In the genomic region with DNA sequence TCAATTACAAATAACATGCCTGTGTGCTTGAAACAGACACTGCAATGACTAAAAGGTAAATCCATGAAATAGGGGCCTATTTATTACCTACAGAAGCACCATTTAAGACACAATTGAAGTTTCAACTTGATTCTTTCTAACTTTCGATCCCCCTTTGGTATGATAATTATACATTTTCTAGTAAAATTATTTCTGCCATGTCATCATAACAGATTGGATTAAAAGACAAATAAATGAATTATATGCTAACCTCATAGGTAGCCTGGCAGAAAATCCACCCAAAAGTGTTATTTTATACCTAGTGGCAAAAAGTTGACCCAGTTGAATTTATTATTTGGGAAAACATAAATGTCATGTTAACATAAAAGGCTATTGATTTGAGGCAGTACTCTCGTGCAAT, we compare ENCODE assay signal across 29 cellular contexts.
"Had no signal": no experiment of that assay in that cellular context is flagged by ENCODE, and none has a peak within 500 bp of the region (broad histone marks: within the 10 kb centered on the region; RNA-seq: fewer than 3 reads in every experiment).

No MANE protein-coding gene starts in this region.

- H3K4me3 ChIP-seq: colonic mucosa, coronary artery, dorsolateral prefrontal cortex, esophagus muscularis mucosa, esophagus squamous epithelium, gastrocnemius medialis, gastroesophageal sphincter, heart left ventricle, heart right ventricle, hepatocyte had no signal

- H3K9me3 ChIP-seq: colonic mucosa, esophagus muscularis mucosa, esophagus squamous epithelium, gastrocnemius medialis, gastroesophageal sphincter, heart left ventricle, heart right ventricle had no signal

- H2AFZ ChIP-seq: hepatocyte had no signal

- H3K4me3 Mint-ChIP-seq: dendritic cell treated with granulocyte-macrophage colony-stimulating factor and Interleukin-4, amounts not matched to agents 40 ng/mL and 50 ng/mL, for 4 days; effector memory CD8-positive, alpha-beta T cell; endodermal cell had no signal

- H3K36me3 ChIP-seq: colonic mucosa, esophagus muscularis mucosa, esophagus squamous epithelium, gastrocnemius medialis, gastroesophageal sphincter, heart left ventricle, heart right ventricle had no signal

- H3K4me1 ChIP-seq: colonic mucosa, esophagus muscularis mucosa, esophagus squamous epithelium, foreskin keratinocyte, gastrocnemius medialis, gastroesophageal sphincter, heart left ventricle, heart right ventricle had no signal

- DNase-seq: colonic mucosa; cortex of kidney; dermis blood vessel endothelial cell; dorsolateral prefrontal cortex; effector CD4-positive, alpha-beta T cell; effector CD8-positive, alpha-beta T cell; effector memory CD4-positive, alpha-beta T cell; effector memory CD8-positive, alpha-beta T cell; endodermal cell; erythroblast; esophagus squamous epithelium; foreskin fibroblast; foreskin keratinocyte; foreskin melanocyte; gastrocnemius medialis; glutamatergic neuron; head of caudate nucleus; heart left ventricle; heart right ventricle had no signal

- H3K27ac ChIP-seq: colonic mucosa, coronary artery, epithelial cell of prostate, esophagus muscularis mucosa, esophagus squamous epithelium, foreskin keratinocyte, gastrocnemius medialis, gastroesophageal sphincter, heart left ventricle, heart right ventricle, hepatocyte had no signal

- FAIRE-seq: endometrium, endothelial cell of umbilical vein, frontal cortex had no signal

- H3K27ac Mint-ChIP-seq: dendritic cell treated with granulocyte-macrophage colony-stimulating factor and Interleukin-4, amounts not matched to agents 40 ng/mL and 50 ng/mL, for 4 days; effector memory CD8-positive, alpha-beta T cell; endodermal cell had no signal

- H3K27me3 Mint-ChIP-seq: dendritic cell treated with granulocyte-macrophage colony-stimulating factor and Interleukin-4, amounts not matched to agents 40 ng/mL and 50 ng/mL, for 4 days; effector memory CD8-positive, alpha-beta T cell had no signal

- H3K4me1 Mint-ChIP-seq: endodermal cell had no signal

- H3K27me3 ChIP-seq: colonic mucosa, dorsolateral prefrontal cortex, esophagus muscularis mucosa, esophagus squamous epithelium, foreskin keratinocyte, gastrocnemius medialis, gastroesophageal sphincter, heart left ventricle, heart right ventricle, hepatocyte had no signal

- ATAC-seq: effector memory CD8-positive, alpha-beta T cell; esophagus mucosa; foreskin keratinocyte; gastrocnemius medialis; gastroesophageal sphincter; heart left ventricle; heart right ventricle had no signal

- H3K9me3 Mint-ChIP-seq: dendritic cell treated with granulocyte-macrophage colony-stimulating factor and Interleukin-4, amounts not matched to agents 40 ng/mL and 50 ng/mL, for 4 days; effector memory CD8-positive, alpha-beta T cell had no signal

- H3K4me2 ChIP-seq: hepatocyte had no signal

- H3K79me2 ChIP-seq: hepatocyte had no signal
